In the genomic region with DNA sequence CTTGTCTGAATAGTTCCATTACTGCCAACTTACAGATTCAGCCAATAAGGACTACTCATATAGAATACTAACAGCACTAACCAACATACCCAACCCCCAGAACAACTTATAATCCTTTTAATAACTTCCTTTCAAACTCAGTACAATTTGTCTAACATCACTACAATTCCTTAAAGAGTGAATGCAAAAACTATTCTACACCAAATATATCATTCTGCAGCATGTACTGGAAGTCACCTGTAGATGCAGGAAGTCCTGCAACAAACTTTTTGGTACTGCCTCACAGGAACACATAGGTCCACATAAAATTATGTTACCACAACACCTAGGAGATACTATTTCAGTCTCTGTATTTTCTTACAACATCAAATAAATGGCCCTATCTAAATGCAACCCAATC, we compare ENCODE assay signal across 1 cellular context.
TF ChIP-seq lines count a peak whose summit lies in the region.

No MANE protein-coding gene starts in this region.

TF ChIP-seq in H1, 55 proteins besides CTCF, POLR2A, EP300 and RAD21 (continued from another document):
- TF ChIP-seq RNF2 (IDR thresholded peaks at IDR 0.05; ENCODE audit: borderline replicate concordance, low read depth, low read length, missing control alignments, poor library complexity, severe bottlenecking): no peak
- TF ChIP-seq RFX5 (IDR thresholded peaks at IDR 0.05; ENCODE audit: borderline replicate concordance, low read depth, low read length): no peak
- no peak for TF ChIP-seq EGR1 (IDR thresholded peaks at IDR 0.05; ENCODE audit: borderline replicate concordance, low read depth, low read length)
- TF ChIP-seq CBX8 (IDR thresholded peaks at IDR 0.05; ENCODE audit: borderline replicate concordance, low read depth, low read length): no peak
